Comparison of ENCODE assay signal across 8 cellular contexts in the genomic region with DNA sequence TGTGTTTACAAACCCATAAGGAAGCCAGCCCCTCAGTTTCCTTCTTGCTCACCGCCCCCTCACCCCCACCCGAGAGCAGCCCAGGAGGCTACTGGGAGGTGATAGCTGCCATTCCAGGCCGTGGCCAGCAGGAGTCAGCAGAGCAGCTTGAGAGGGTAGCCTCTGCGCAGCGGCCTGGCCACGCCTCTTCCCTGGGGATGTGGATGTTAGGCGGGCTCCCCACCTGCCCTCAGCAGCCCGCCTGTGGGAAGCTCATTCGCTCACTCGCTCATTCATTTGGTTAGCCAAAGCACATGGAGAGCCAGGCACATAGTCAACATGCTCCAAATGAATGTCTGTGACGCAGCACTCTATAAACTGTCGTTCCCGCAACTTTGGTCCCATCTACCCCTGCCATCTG. TPM values are rescaled to one million over a fixed set of nuclear protein-coding genes. Genes with fewer than 3 reads are reported as not detected.
DNase-seq lines count a peak whose midpoint lies in the region; ATAC-seq, FAIRE-seq and TF ChIP-seq lines count a peak whose summit lies in the region.

No MANE protein-coding gene starts in this region.

- no peak overlapping the region for H2BK20ac ChIP-seq in IMR-90 (ENCODE audit: low read depth, low read length)

- H3K9me3 Mint-ChIP-seq in activated T-cell treated with anti-CD3 and anti-CD28 coated beads, Interleukin-2, amount 50 U/mL, for 72 hours = no peaks in the 10 kb centered on the region
- H3K9me3 Mint-ChIP-seq in nephron = no peaks in the 10 kb centered on the region

- no peak overlapping the region for H3K14ac ChIP-seq in IMR-90 (replicated peaks; ENCODE audit: low read depth, low read length)

- ATAC-seq in IMR-90 (ENCODE audit: low read depth) (peak; percentile 95), HG03521 (IDR thresholded peaks at IDR 0.05; ENCODE audit: unreplicated experiment) (no peak)
- ATAC-seq in activated T-cell treated with anti-CD3 and anti-CD28 coated beads, Interleukin-2, amount 50 U/mL, for 72 hours (replicated peaks in 1 of 2) = peak; percentile 83 to 85

- H3K4me2 ChIP-seq in IMR-90 (ENCODE audit: low read depth, low read length) = no peak overlapping the region
- no peak overlapping the region for H3K4me2 ChIP-seq in PC-9

- POLR2A ChIA-PET in IMR-90 (lab: Charles Lee; ENCODE audit: unreplicated experiment) = no interaction called here
- POLR2A ChIA-PET in PC-9 (lab: Charles Lee; ENCODE audit: unreplicated experiment) = interaction anchor here (0.5 to 0.6 kb wide), 3 partner anchors 31 to 91 kb away, joined by 3 to 9 read pairs (median 3); no protein-coding TSS in a partner anchor

- H3K4ac ChIP-seq in IMR-90 (ENCODE audit: low read depth, low read length) = no peak overlapping the region

- no peaks in the 10 kb centered on the region for H3K9me2 ChIP-seq in PC-9 (ENCODE audit: insufficient read depth)

- H3K79me1 ChIP-seq in IMR-90 (ENCODE audit: low read depth in 1 of 2, low read length in 2 of 2) = peaks cover 0 to 11% of the 10 kb centered on the region in 2 experiments; a peak in 1 of 4 replicates

- H3K9me1 ChIP-seq in IMR-90 (ENCODE audit: insufficient read depth, low read length) = no peaks in the 10 kb centered on the region; the same call in 1 of the 2 replicates

- no peak overlapping the region for H4K91ac ChIP-seq in IMR-90 (ENCODE audit: insufficient read depth, low read depth, low read length)

- in situ Hi-C loops in IMR-90 (cut with MboI; ENCODE audit: low sequenced_read_pairs) = no loop called here

- peaks cover 29% of the 10 kb centered on the region for H3K4me1 Mint-ChIP-seq in activated T-cell treated with anti-CD3 and anti-CD28 coated beads, Interleukin-2, amount 50 U/mL, for 72 hours (ENCODE audit: low read depth)
- H3K4me1 Mint-ChIP-seq in nephron = peaks cover 32% of the 10 kb centered on the region

- H3F3A ChIP-seq in PC-9 (ENCODE audit: insufficient read depth, low read depth) = peaks cover 64% of the 10 kb centered on the region

- H3K27ac ChIP-seq in IMR-90 (ENCODE audit: insufficient read depth, low read length) (no peak overlapping the region), PC-9 (no peak overlapping the region), stomach smooth muscle (ENCODE audit: low read length) (peak overlapping the region; percentile 24)

- no peak overlapping the region for H4K8ac ChIP-seq in IMR-90 (ENCODE audit: low read depth in 2 of 2, low read length in 2 of 2)

- H2AK9ac ChIP-seq in IMR-90 (replicated peaks; ENCODE audit: low read depth, low read length, poor library complexity) = peak overlapping the region; percentile 43

- H3K4me3 ChIP-seq in IMR-90 (ENCODE audit: insufficient read depth, low read depth, low read length) (no peak overlapping the region), PC-9 (no peak overlapping the region), stomach smooth muscle (ENCODE audit: low read length in 2 of 2) (no peak overlapping the region)

- no peak overlapping the region for H3K4me3 Mint-ChIP-seq in activated T-cell treated with anti-CD3 and anti-CD28 coated beads, Interleukin-2, amount 50 U/mL, for 72 hours
- no peak overlapping the region for H3K4me3 Mint-ChIP-seq in nephron

- CTCF ChIA-PET in IMR-90 (lab: Yijun Ruan, JAX) (interaction anchor here (0.7 to 2.8 kb wide), 10 partner anchors 10 to 174 kb away, joined by 3 to 15 read pairs (median 4); no protein-coding TSS in a partner anchor), PC-9 (lab: Charles Lee) (interaction anchor here (0.5 to 2.4 kb wide), 8 partner anchors 11 to 174 kb away, joined by 3 to 23 read pairs (median 4); partner anchors contain the start of gene EEIG1)

- TF ChIP-seq RAD21 in IMR-90 (IDR thresholded peaks at IDR 0.05; ENCODE audit: low read length) = peak; percentile 95

- no peaks in the 10 kb centered on the region for H3K27me3 Mint-ChIP-seq in activated T-cell treated with anti-CD3 and anti-CD28 coated beads, Interleukin-2, amount 50 U/mL, for 72 hours (ENCODE audit: low read depth)
- no peaks in the 10 kb centered on the region for H3K27me3 Mint-ChIP-seq in nephron (ENCODE audit: low read depth)

- H3K27me3 ChIP-seq in IMR-90 (ENCODE audit: control insufficient read depth, insufficient read depth, low read length) (no peaks in the 10 kb centered on the region), PC-9 (ENCODE audit: insufficient read depth, low read depth) (no peaks in the 10 kb centered on the region), stomach smooth muscle (ENCODE audit: control insufficient read depth in 1 of 2, insufficient read depth in 2 of 2, low read length in 2 of 2) (no peaks in the 10 kb centered on the region)

- peaks cover 4 to 11% of the 10 kb centered on the region in 2 donors for H3K36me3 Mint-ChIP-seq in activated T-cell treated with anti-CD3 and anti-CD28 coated beads, Interleukin-2, amount 50 U/mL, for 72 hours (ENCODE audit: insufficient read depth in 2 of 2)
- peaks cover 16% of the 10 kb centered on the region for H3K36me3 Mint-ChIP-seq in nephron (ENCODE audit: low read depth)

- no peak overlapping the region for H2BK15ac ChIP-seq in IMR-90 (ENCODE audit: low read depth, low read length)

- H4K5ac ChIP-seq in IMR-90 (ENCODE audit: low read depth, low read length) = no peak overlapping the region

- dilution Hi-C loops in IMR-90 (cut with HindIII; ENCODE audit: low sequenced_read_pairs, unreplicated experiment) = no loop called here

- BruUV-seq in IMR-90 (replicated peaks; lab: Mats Ljungman, UMichigan) (no TSS peak), PC-9 (replicated peaks; lab: Mats Ljungman, UMichigan) (no TSS peak)

- peak overlapping the region; percentile 31 for H3K27ac Mint-ChIP-seq in activated T-cell treated with anti-CD3 and anti-CD28 coated beads, Interleukin-2, amount 50 U/mL, for 72 hours
- H3K27ac Mint-ChIP-seq in nephron = peak overlapping the region in 1 of 3 experiments; percentile 12

- H3K18ac ChIP-seq in IMR-90 (ENCODE audit: low read depth, low read length) = no peak overlapping the region

- H3K9me3 ChIP-seq in IMR-90 (ENCODE audit: control insufficient read depth, insufficient read depth, low read length) (no peaks in the 10 kb centered on the region), PC-9 (ENCODE audit: insufficient read depth, low read depth) (no peaks in the 10 kb centered on the region), stomach smooth muscle (ENCODE audit: control insufficient read depth in 2 of 2, low read length in 2 of 2) (no peaks in the 10 kb centered on the region)

- no peaks in the 10 kb centered on the region; the same call in 1 of the 2 replicates for H3K79me2 ChIP-seq in PC-9 (ENCODE audit: low read depth)

- H2AFZ ChIP-seq in IMR-90 (replicated peaks; ENCODE audit: low read length, poor library complexity) (peak overlapping the region; percentile 54), PC-9 (no peak overlapping the region)

- no peak overlapping the region for H2AK5ac ChIP-seq in IMR-90 (ENCODE audit: low read depth, low read length)

- TF ChIP-seq POLR2A in GM12892 (IDR thresholded peaks at IDR 0.05; ENCODE audit: low read depth, low read length) (no peak), IMR-90 (IDR thresholded peaks at IDR 0.05; ENCODE audit: low read depth, low read length) (peak; percentile 55; the same call in 1 of the 2 replicates)

- H2BK5ac ChIP-seq in IMR-90 (ENCODE audit: low read depth, low read length, poor library complexity, severe bottlenecking) = no peak overlapping the region

- intact Hi-C loops in IMR-90 (cut with micrococcal nuclease) = loop anchor here (1.0 to 5.0 kb wide), 4 partner anchors 137 to 174 kb away; no protein-coding TSS in a partner anchor
- intact Hi-C loops in PC-9 (cut with micrococcal nuclease; ENCODE audit: unreplicated experiment) = loop anchor here (1.0 to 2.0 kb wide), 4 partner anchors 37 to 174 kb away; partner anchors contain the start of gene EEIG1

- no peak overlapping the region for H2BK120ac ChIP-seq in IMR-90 (ENCODE audit: low read depth, low read length)

- FAIRE-seq in GM12892 (lab: Jason Lieb, UNC) = peak; percentile 92

- no peak overlapping the region for H3K9ac ChIP-seq in IMR-90 (ENCODE audit: low read depth, low read length)
- H3K9ac ChIP-seq in stomach smooth muscle (ENCODE audit: low read length in 2 of 2) = no peak overlapping the region

- 83% methylated on average over 2 of the region's 13 CpGs; no CpG with 5 or more reads in 1 of the 2 experiments for WGBS in IMR-90 (ENCODE audit: extremely low coverage in 2 of 2, insufficient read length in 1 of 2), 2 experiments

- H3K23ac ChIP-seq in IMR-90 (ENCODE audit: low read depth, low read length) = no peak overlapping the region

- H3K4me1 ChIP-seq in IMR-90 (ENCODE audit: control insufficient read depth, insufficient read depth, low read length) = peaks cover 5% of the 10 kb centered on the region; the same call in 1 of the 2 replicates
- no peaks in the 10 kb centered on the region for H3K4me1 ChIP-seq in PC-9 (replicated peaks; ENCODE audit: insufficient read depth)
- H3K4me1 ChIP-seq in stomach smooth muscle (ENCODE audit: control insufficient read depth, insufficient read depth, low read length) = peaks cover 20% of the 10 kb centered on the region

- TF ChIP-seq CTCF in IMR-90 (conservative IDR thresholded peaks at IDR 0.05; ENCODE audit: low read depth, low read length) = peak; percentile 94
- TF ChIP-seq CTCF in PC-9 (conservative IDR thresholded peaks at IDR 0.05) = peak; percentile 88
- peak; percentile 78 to 86 (median 81) for TF ChIP-seq CTCF in nephron (IDR thresholded peaks at IDR 0.05; ENCODE audit: unreplicated experiment in 3 of 3)

- H4K20me1 ChIP-seq in IMR-90 (ENCODE audit: insufficient read depth, low read length) (peaks cover 12% of the 10 kb centered on the region), PC-9 (ENCODE audit: insufficient read depth) (peaks cover 18% of the 10 kb centered on the region)

- H3K56ac ChIP-seq in IMR-90 (ENCODE audit: extremely low read depth, insufficient read depth, low read length) = no peak overlapping the region

- H3K36me3 ChIP-seq in IMR-90 (ENCODE audit: control insufficient read depth, insufficient read depth, low read length) (peaks cover 34% of the 10 kb centered on the region), PC-9 (ENCODE audit: low read depth) (peaks cover 31% of the 10 kb centered on the region; the same call in 1 of the 2 replicates), stomach smooth muscle (ENCODE audit: control insufficient read depth in 2 of 2, insufficient read depth in 2 of 2, low read length in 2 of 2) (peaks cover 11 to 20% of the 10 kb centered on the region in 2 donors)

- DNase-seq in GM12892 (ENCODE audit: insufficient read length) (peak; percentile 86), IMR-90 (peak; percentile 73), PC-9 (peak; percentile 61 to 80), fibroblast of gingiva (ENCODE audit: low read depth) (peak; percentile 65)
- peak; percentile 78 to 84 for DNase-seq in activated T-cell treated with anti-CD3 and anti-CD28 coated beads, Interleukin-2, amount 50 U/mL, for 72 hours

RNA-seq across cellular contexts. Expression of gene DPM2, which starts 6.1 kb away (rescaled TPM):
- 26.4 TPM for polyA plus RNA-seq in GM12892 (2012; ENCODE audit: missing spikeins)
- total RNA-seq in IMR-90 (2012; rRNA removed) (10.8 TPM in 2 replicates), PC-9 (2021) (65.5 and 79.4 TPM in 2 replicates)
- 60.6 and 60.9 TPM in 2 replicates for polyA plus RNA-seq in IMR-90 (2012; rRNA removed)
- 40.8 and 52.3 TPM in 2 replicates for polyA plus RNA-seq in IMR-90 (2012; cell fraction: cytosol; rRNA removed)
- polyA plus RNA-seq in IMR-90 (2012; cell fraction: nucleus; rRNA removed; ENCODE audit: low replicate concordance) = 40.3 and 50.7 TPM in 2 replicates
- 10 to 100 TPM; 44.2 to 51.1 TPM for total RNA-seq in activated T-cell treated with anti-CD3 and anti-CD28 coated beads, Interleukin-2, amount 50 U/mL, for 72 hours

RNA-seq across cellular contexts. Expression of gene PIP5KL1, which starts 13.2 kb away (rescaled TPM):
- 0.36 TPM for polyA plus RNA-seq in GM12892 (2012; ENCODE audit: missing spikeins)
- total RNA-seq in IMR-90 (2012; rRNA removed) (0.28 and 0.36 TPM in 2 replicates), PC-9 (2021) (21.9 and 22.5 TPM in 2 replicates)
- polyA plus RNA-seq in IMR-90 (2012; rRNA removed) = 2.7 and 3.6 TPM in 2 replicates
- 2.5 and 3.4 TPM in 2 replicates for polyA plus RNA-seq in IMR-90 (2012; cell fraction: cytosol; rRNA removed)
- polyA plus RNA-seq in IMR-90 (2012; cell fraction: nucleus; rRNA removed; ENCODE audit: low replicate concordance) = 22.0 and 36.8 TPM in 2 replicates
- 1 to 10 TPM; 4.4 to 6.4 TPM for total RNA-seq in activated T-cell treated with anti-CD3 and anti-CD28 coated beads, Interleukin-2, amount 50 U/mL, for 72 hours

RNA-seq across cellular contexts. Expression of gene ST6GALNAC4, which starts 26.9 kb away (rescaled TPM):
- 17.0 TPM for polyA plus RNA-seq in GM12892 (2012; ENCODE audit: missing spikeins)
- 11.9 and 12.5 TPM in 2 replicates for total RNA-seq in IMR-90 (2012; rRNA removed)
- polyA plus RNA-seq in IMR-90 (2012; rRNA removed) = 32.9 and 42.2 TPM in 2 replicates
- 18.6 and 48.3 TPM in 2 replicates for polyA plus RNA-seq in IMR-90 (2012; cell fraction: cytosol; rRNA removed)
- 25.4 and 59.2 TPM in 2 replicates for polyA plus RNA-seq in IMR-90 (2012; cell fraction: nucleus; rRNA removed; ENCODE audit: low replicate concordance)
- 28.3 and 44.3 TPM in 2 replicates for total RNA-seq in PC-9 (2021)
- 10 to 100 TPM; 28.1 to 30.5 TPM for total RNA-seq in activated T-cell treated with anti-CD3 and anti-CD28 coated beads, Interleukin-2, amount 50 U/mL, for 72 hours

RNA-seq across cellular contexts. Expression of gene EEIG1, which starts 37.0 kb away (rescaled TPM):
- 26.4 TPM for polyA plus RNA-seq in GM12892 (2012; ENCODE audit: missing spikeins)
- total RNA-seq in IMR-90 (2012; rRNA removed) (1.1 TPM in 2 replicates), PC-9 (2021) (176 and 208 TPM in 2 replicates)
- polyA plus RNA-seq in IMR-90 (2012; rRNA removed) = 17.5 and 23.2 TPM in 2 replicates
- 10.6 and 14.3 TPM in 2 replicates for polyA plus RNA-seq in IMR-90 (2012; cell fraction: cytosol; rRNA removed)
- 21.3 and 38.9 TPM in 2 replicates for polyA plus RNA-seq in IMR-90 (2012; cell fraction: nucleus; rRNA removed; ENCODE audit: low replicate concordance)
- total RNA-seq in activated T-cell treated with anti-CD3 and anti-CD28 coated beads, Interleukin-2, amount 50 U/mL, for 72 hours = 10 to 100 TPM; 59.2 to 75.1 TPM

RNA-seq across cellular contexts. Expression of gene ST6GALNAC6, which starts 44.3 kb away (rescaled TPM):
- 25.3 TPM for polyA plus RNA-seq in GM12892 (2012; ENCODE audit: missing spikeins)
- total RNA-seq in IMR-90 (2012; rRNA removed) = 35.3 and 35.7 TPM in 2 replicates
- 47.6 and 48.6 TPM in 2 replicates for polyA plus RNA-seq in IMR-90 (2012; rRNA removed)
- polyA plus RNA-seq in IMR-90 (2012; cell fraction: cytosol; rRNA removed) = 41.6 and 60.0 TPM in 2 replicates
- polyA plus RNA-seq in IMR-90 (2012; cell fraction: nucleus; rRNA removed; ENCODE audit: low replicate concordance) = 105 and 190 TPM in 2 replicates
- total RNA-seq in PC-9 (2021) = 23.3 and 27.6 TPM in 2 replicates
- total RNA-seq in activated T-cell treated with anti-CD3 and anti-CD28 coated beads, Interleukin-2, amount 50 U/mL, for 72 hours = 10 to 100 TPM; 74.4 to 75.6 TPM
